26 cellular contexts compared by ENCODE assay signal in genomic region chr22:39979458-39979857, GRCh38. TPM values are rescaled to one million over a fixed set of nuclear protein-coding genes. Genes with fewer than 3 reads are reported as not detected.
DNase-seq lines count a peak whose midpoint lies in the region; ATAC-seq, FAIRE-seq and TF ChIP-seq lines count a peak whose summit lies in the region.
"Had no signal": no experiment of that assay in that cellular context is flagged by ENCODE, and none has a peak within 500 bp of the region (broad histone marks: within the 10 kb centered on the region; RNA-seq: fewer than 3 reads in every experiment).

No MANE protein-coding gene starts in this region.

- H4K20me1 ChIP-seq in GM12878 (ENCODE audit: control insufficient read depth, insufficient read depth), result no peaks in the 10 kb centered on the region
- H4K20me1 ChIP-seq: BLaER1 had no signal

- no peak for TF ChIP-seq CTCF in GM12878 (IDR thresholded peaks at IDR 0.05 in 2 of 3, conservative IDR thresholded peaks at IDR 0.05 in 1 of 3; ENCODE audit: control insufficient read depth in 2 of 3, extremely low read depth in 1 of 3, insufficient read depth in 1 of 3, low read depth in 3 of 3, low read length in 3 of 3)

- H3K27me3 ChIP-seq in GM12878 (replicated peaks in 1 of 2; ENCODE audit: control insufficient read depth in 2 of 2, insufficient read depth in 2 of 2, low read length in 1 of 2), result no peaks in the 10 kb centered on the region
- H3K27me3 ChIP-seq: BLaER1, SJSA1 had no signal

- H3K27me3 Mint-ChIP-seq in activated T-cell treated with anti-CD3 and anti-CD28 coated beads, Interleukin-2, amount 50 U/mL, for 24 hours, result no peaks in the 10 kb centered on the region
- no peaks in the 10 kb centered on the region for H3K27me3 Mint-ChIP-seq in activated CD8-positive, alpha-beta T cell treated with anti-CD3 and anti-CD28 coated beads, Interleukin-2, amount 10 ng/mL, durations not matched to agents 7 days and 5 days (ENCODE audit: low read depth)

- RAD21 ChIA-PET in GM12878 (lab: Charles Lee; ENCODE audit: unreplicated experiment), result no interaction called here

- no peak for TF ChIP-seq RAD21 in GM12878 (IDR thresholded peaks at IDR 0.05; ENCODE audit: insufficient read depth, low read depth, low read length)

- no peaks in the 10 kb centered on the region for H3K9me3 Mint-ChIP-seq in activated T-cell treated with anti-CD3 and anti-CD28 coated beads, Interleukin-2, amount 50 U/mL, for 24 hours
- no peaks in the 10 kb centered on the region for H3K9me3 Mint-ChIP-seq in activated CD8-positive, alpha-beta T cell treated with anti-CD3 and anti-CD28 coated beads, Interleukin-2, amount 10 ng/mL, durations not matched to agents 7 days and 5 days (ENCODE audit: insufficient read depth)
- H3K9me3 Mint-ChIP-seq in stimulated activated effector memory CD8-positive, alpha-beta T cell treated with anti-CD3 and anti-CD28 coated beads, Interleukin-12 subunit alpha, Interleukin-12 subunit beta, amount 100 ng/mL, for 72 hours, result no peaks in the 10 kb centered on the region
- H3K9me3 Mint-ChIP-seq: CD4-positive, CD25-positive, alpha-beta regulatory T cell had no signal

- BruUV-seq in GM12878 (replicated peaks; lab: Mats Ljungman, UMichigan), result no TSS peak

- no peaks in the 10 kb centered on the region for H3K4me1 ChIP-seq in GM12878 (ENCODE audit: control insufficient read depth, insufficient read depth, low read length)
- H3K4me1 ChIP-seq: SJSA1 had no signal

- no peak overlapping the region for H3K4me3 ChIP-seq in GM12878
- H3K4me3 ChIP-seq: BLaER1, SJSA1 had no signal

- peaks cover 21% of the 10 kb centered on the region for H3K4me1 Mint-ChIP-seq in activated T-cell treated with anti-CD3 and anti-CD28 coated beads, Interleukin-2, amount 50 U/mL, for 24 hours (ENCODE audit: low read depth)
- peaks cover 37% of the 10 kb centered on the region for H3K4me1 Mint-ChIP-seq in activated CD8-positive, alpha-beta T cell treated with anti-CD3 and anti-CD28 coated beads, Interleukin-2, amount 10 ng/mL, durations not matched to agents 7 days and 5 days (ENCODE audit: low read depth)
- peaks cover 20% of the 10 kb centered on the region for H3K4me1 Mint-ChIP-seq in stimulated activated effector memory CD8-positive, alpha-beta T cell treated with anti-CD3 and anti-CD28 coated beads, Interleukin-12 subunit alpha, Interleukin-12 subunit beta, amount 100 ng/mL, for 72 hours

- H3K4me3 Mint-ChIP-seq in activated T-cell treated with anti-CD3 and anti-CD28 coated beads, Interleukin-2, amount 50 U/mL, for 24 hours, result no peak overlapping the region
- H3K4me3 Mint-ChIP-seq in activated CD8-positive, alpha-beta T cell treated with anti-CD3 and anti-CD28 coated beads, Interleukin-2, amount 10 ng/mL, durations not matched to agents 7 days and 5 days, result no peak overlapping the region
- no peak overlapping the region for H3K4me3 Mint-ChIP-seq in stimulated activated effector memory CD8-positive, alpha-beta T cell treated with anti-CD3 and anti-CD28 coated beads, Interleukin-12 subunit alpha, Interleukin-12 subunit beta, amount 100 ng/mL, for 72 hours

- H3K27ac Mint-ChIP-seq in activated T-cell treated with anti-CD3 and anti-CD28 coated beads, Interleukin-2, amount 50 U/mL, for 24 hours, result peak overlapping the region; percentile 2
- H3K27ac Mint-ChIP-seq in activated CD8-positive, alpha-beta T cell treated with anti-CD3 and anti-CD28 coated beads, Interleukin-2, amount 10 ng/mL, durations not matched to agents 7 days and 5 days, result peak overlapping the region; percentile 54
- H3K27ac Mint-ChIP-seq in stimulated activated effector memory CD8-positive, alpha-beta T cell treated with anti-CD3 and anti-CD28 coated beads, Interleukin-12 subunit alpha, Interleukin-12 subunit beta, amount 100 ng/mL, for 72 hours, result no peak overlapping the region

- DNase-seq in activated T-cell treated with anti-CD3 and anti-CD28 coated beads, Interleukin-2, amount 50 U/mL, for 24 hours, result no peak
- DNase-seq in activated T-cell treated with anti-CD3 and anti-CD28 coated beads for 4 hours (no peak), GM12878 (ENCODE audit: low read depth, low spot score) (no peak), GM19239 (ENCODE audit: insufficient read length, low spot score) (no peak)
- DNase-seq in activated CD8-positive, alpha-beta T cell treated with anti-CD3 and anti-CD28 coated beads, Interleukin-2, amount 10 ng/mL, durations not matched to agents 7 days and 5 days, result no peak
- DNase-seq in stimulated activated CD4-positive, alpha-beta T cell treated with anti-CD3 and anti-CD28 coated beads, Interleukin-4, amount 100 ng/mL, for 1 hour, result no peak
- no peak for DNase-seq in stimulated activated effector memory CD8-positive, alpha-beta T cell treated with anti-CD3 and anti-CD28 coated beads, Interleukin-12 subunit alpha, Interleukin-12 subunit beta, amount 100 ng/mL, for 72 hours (ENCODE audit: low spot score in 2 of 2)
- DNase-seq: Calu3; CD4-positive, CD25-positive, alpha-beta regulatory T cell; DND-41; Karpas-422; NCI-H1092; NCI-H1417 treated with DMSO at 0.1 percent for 48 hours; NCI-H1694 treated with DMSO at 0.1 percent for 48 hours; NCI-H2081 treated with DMSO at 0.1 percent for 48 hours; NCI-H2171; NCI-H226; NCI-H510A; Right ventricle myocardium superior; RPMI8226 had no signal

- H3K36me3 Mint-ChIP-seq in activated T-cell treated with anti-CD3 and anti-CD28 coated beads, Interleukin-2, amount 50 U/mL, for 24 hours (ENCODE audit: low read depth), result peaks cover 16% of the 10 kb centered on the region
- H3K36me3 Mint-ChIP-seq in activated CD8-positive, alpha-beta T cell treated with anti-CD3 and anti-CD28 coated beads, Interleukin-2, amount 10 ng/mL, durations not matched to agents 7 days and 5 days (ENCODE audit: low read depth), result peaks cover 55% of the 10 kb centered on the region
- H3K36me3 Mint-ChIP-seq in stimulated activated effector memory CD8-positive, alpha-beta T cell treated with anti-CD3 and anti-CD28 coated beads, Interleukin-12 subunit alpha, Interleukin-12 subunit beta, amount 100 ng/mL, for 72 hours, result peaks cover 6% of the 10 kb centered on the region

- H3K36me3 ChIP-seq in GM12878 (ENCODE audit: control insufficient read depth in 2 of 2, insufficient read depth in 2 of 2, low read length in 1 of 2), result no peaks in the 10 kb centered on the region; a peak in 1 of 4 replicates
- H3K36me3 ChIP-seq: BLaER1, SJSA1 had no signal

- TF ChIP-seq POLR2A in GM12878 (IDR thresholded peaks at IDR 0.05; ENCODE audit: low read depth, low read length), result no peak

- no peak overlapping the region for H2AFZ ChIP-seq in GM12878 (ENCODE audit: control insufficient read depth, low read depth, low read length)

- POLR2A ChIA-PET in activated CD8-positive, alpha-beta T cell treated with anti-CD3 and anti-CD28 coated beads, Interleukin-2, amount 10 ng/mL, durations not matched to agents 7 days and 5 days (lab: Charles Lee), result interaction anchor here (0.6 kb wide), 1 partner anchor 37 kb away, joined by 3 read pairs; no protein-coding TSS in a partner anchor
- POLR2A ChIA-PET in GM12878 (lab: Charles Lee), result no interaction called here

- no peak for ATAC-seq in activated CD8-positive, alpha-beta T cell treated with anti-CD3 and anti-CD28 coated beads, Interleukin-2, amount 10 ng/mL, durations not matched to agents 7 days and 5 days
- no peak for ATAC-seq in GM12878
- ATAC-seq in stimulated activated effector memory CD8-positive, alpha-beta T cell treated with anti-CD3 and anti-CD28 coated beads, Interleukin-12 subunit alpha, Interleukin-12 subunit beta, amount 100 ng/mL, for 72 hours, result no peak

- FAIRE-seq in GM12878 (lab: Jason Lieb, UNC), result no peak
- no peak for FAIRE-seq in GM19239 (lab: Jason Lieb, UNC)
- FAIRE-seq: GM18507, H54 had no signal

- WGBS in GM12878 (ENCODE audit: insufficient coverage, insufficient replicate concordance, low lambda C conversion rate, missing lambda C conversion rate), result 51% methylated on average over 5 of the region's 5 CpGs

- no peak overlapping the region for H3K9ac ChIP-seq in GM12878 (ENCODE audit: control insufficient read depth, insufficient read depth, low read length)
- H3K9ac ChIP-seq: BLaER1 had no signal

- intact Hi-C loops in GM12878 (cut with micrococcal nuclease; ENCODE audit: unreplicated experiment), result no loop called here

- no peak overlapping the region for H3K4me2 ChIP-seq in GM12878 (ENCODE audit: control insufficient read depth, insufficient read depth)
- H3K4me2 ChIP-seq: BLaER1 had no signal

- CTCF ChIA-PET in activated CD8-positive, alpha-beta T cell treated with anti-CD3 and anti-CD28 coated beads, Interleukin-2, amount 10 ng/mL, durations not matched to agents 7 days and 5 days (lab: Charles Lee), result interaction anchor here (0.9 to 1.0 kb wide), 2 partner anchors 46 to 445 kb away, joined by 3 read pairs; no protein-coding TSS in a partner anchor
- CTCF ChIA-PET in GM12878 (lab: Yijun Ruan, JAX), result no interaction called here

- no peaks in the 10 kb centered on the region for H3K9me3 ChIP-seq in GM12878 (replicated peaks; ENCODE audit: control insufficient read depth, insufficient read depth, low read length)
- H3K9me3 ChIP-seq: BLaER1, SJSA1 had no signal

- TF ChIP-seq EP300 in GM12878 (IDR thresholded peaks at IDR 0.05; ENCODE audit: borderline replicate concordance in 1 of 2, control insufficient read depth in 1 of 2, low read depth in 2 of 2, low read length in 2 of 2), result no peak

- SMC1A ChIA-PET in GM12878 (lab: Charles Lee; ENCODE audit: uncharacterized antibody, unreplicated experiment), result no interaction called here

- no peak overlapping the region for H3K27ac ChIP-seq in GM12878 (ENCODE audit: control insufficient read depth, insufficient read depth)
- H3K27ac ChIP-seq: BLaER1, HL-60, SJSA1 had no signal

- in situ Hi-C loops in GM12878 (cut with MboI), result no loop called here

- H3K79me2 ChIP-seq in GM12878 (ENCODE audit: control insufficient read depth, insufficient read depth, low read length), result no peaks in the 10 kb centered on the region

RNA-seq across cellular contexts. Expression of gene FAM83F, which starts 15.3 kb away (rescaled TPM):
- total RNA-seq in activated CD8-positive, alpha-beta T cell treated with anti-CD3 and anti-CD28 coated beads, Interleukin-2, amount 10 ng/mL, durations not matched to agents 7 days and 5 days, result under 1 TPM; 0.03 to 0.11 TPM
- total RNA-seq in GM12878 (2013; cell fraction: nucleolus; rRNA removed), result 0.04 and 0.49 TPM in 2 replicates
- total RNA-seq in GM12878 (2014; rRNA removed) (not detected in 2 replicates), GM12878 (2014; rRNA removed; fragmentation: Illumina TruSeq; extraction: Trizol) (not detected in 2 replicates), GM12878 (2021) (0.03 and 0.05 TPM in 2 replicates)
- not detected for polyA plus RNA-seq in GM12878 (2011; ENCODE audit: low read depth)
- polyA plus RNA-seq in GM12878 (2011; rRNA removed) (0.01 TPM in 1 of 2 replicates, not detected in the other), GM12878 (2014; fragmentation: Illumina TruSeq; extraction: Trizol) (0.01 TPM in 1 of 2 replicates, not detected in the other), GM12878 (2014; fragmentation: Nextera tagmentation; extraction: Ambion mirVana) (not detected), GM12878 (2014; rRNA removed) (0.01 TPM in 1 of 2 replicates, not detected in the other), GM12878 (2016; fragmentation: Nextera tagmentation; extraction: Ambion mirVana) (not detected)
- polyA plus RNA-seq in GM12878 (2011; cell fraction: cytosol; rRNA removed), result under 0.01 TPM in 2 replicates
- polyA plus RNA-seq in GM12878 (2011; cell fraction: nucleus; rRNA removed), result 0.06 TPM in 2 replicates
- 0.03 TPM in 1 of 2 replicates, not detected in the other for polyA plus RNA-seq in GM12878 (2012)
- 0.21 TPM in 1 of 2 replicates, not detected in the other for polyA minus RNA-seq in GM12878 (2011; rRNA and poly(A)+ RNA removed)
- polyA minus RNA-seq in GM12878 (2011; cell fraction: cytosol; rRNA and poly(A)+ RNA removed), result not detected in 2 replicates
- polyA minus RNA-seq in GM12878 (2011; cell fraction: nucleus; rRNA and poly(A)+ RNA removed), result not detected in 2 replicates
- total RNA-seq: A172, SJSA1 had no signal

RNA-seq across cellular contexts. Expression of gene TMA7B, which starts 19.3 kb away (rescaled TPM):
- total RNA-seq in activated CD8-positive, alpha-beta T cell treated with anti-CD3 and anti-CD28 coated beads, Interleukin-2, amount 10 ng/mL, durations not matched to agents 7 days and 5 days, result 1 to 10 TPM; 8.6 to 8.7 TPM
- 59.4 and 63.4 TPM in 2 replicates for total RNA-seq in GM12878 (2013; cell fraction: nucleolus; rRNA removed)
- total RNA-seq in GM12878 (2014; rRNA removed) (1.5 and 2.1 TPM in 2 replicates), GM12878 (2014; rRNA removed; fragmentation: Illumina TruSeq; extraction: Trizol) (2.6 and 2.7 TPM in 2 replicates), GM12878 (2021) (1.6 and 2.2 TPM in 2 replicates)
- polyA plus RNA-seq in GM12878 (2011; ENCODE audit: low read depth), result 0.21 TPM
- polyA plus RNA-seq in GM12878 (2011; rRNA removed) (2.9 and 3.7 TPM in 2 replicates), GM12878 (2014; fragmentation: Illumina TruSeq; extraction: Trizol) (0.14 and 0.87 TPM in 2 replicates), GM12878 (2014; fragmentation: Nextera tagmentation; extraction: Ambion mirVana) (1 to 10 TPM in 1 of 2 experiments, under 1 TPM in 1; 0.33 to 1.6 TPM), GM12878 (2014; rRNA removed) (1.3 TPM in 2 replicates), GM12878 (2016; fragmentation: Nextera tagmentation; extraction: Ambion mirVana) (1 to 10 TPM; 1.6 to 2.0 TPM)
- polyA plus RNA-seq in GM12878 (2011; cell fraction: cytosol; rRNA removed), result 0.75 and 0.79 TPM in 2 replicates
- 3.0 and 3.5 TPM in 2 replicates for polyA plus RNA-seq in GM12878 (2011; cell fraction: nucleus; rRNA removed)
- polyA plus RNA-seq in GM12878 (2012), result 0.31 and 0.35 TPM in 2 replicates
- 3.3 and 3.4 TPM in 2 replicates for polyA minus RNA-seq in GM12878 (2011; rRNA and poly(A)+ RNA removed)
- polyA minus RNA-seq in GM12878 (2011; cell fraction: cytosol; rRNA and poly(A)+ RNA removed), result not detected in 2 replicates
- 2.7 and 4.8 TPM in 2 replicates for polyA minus RNA-seq in GM12878 (2011; cell fraction: nucleus; rRNA and poly(A)+ RNA removed)
- total RNA-seq: A172, Calu3, Right ventricle myocardium superior, SJSA1 had no signal
